Comparison of ENCODE assay signal across 21 cellular contexts in the genomic region with DNA sequence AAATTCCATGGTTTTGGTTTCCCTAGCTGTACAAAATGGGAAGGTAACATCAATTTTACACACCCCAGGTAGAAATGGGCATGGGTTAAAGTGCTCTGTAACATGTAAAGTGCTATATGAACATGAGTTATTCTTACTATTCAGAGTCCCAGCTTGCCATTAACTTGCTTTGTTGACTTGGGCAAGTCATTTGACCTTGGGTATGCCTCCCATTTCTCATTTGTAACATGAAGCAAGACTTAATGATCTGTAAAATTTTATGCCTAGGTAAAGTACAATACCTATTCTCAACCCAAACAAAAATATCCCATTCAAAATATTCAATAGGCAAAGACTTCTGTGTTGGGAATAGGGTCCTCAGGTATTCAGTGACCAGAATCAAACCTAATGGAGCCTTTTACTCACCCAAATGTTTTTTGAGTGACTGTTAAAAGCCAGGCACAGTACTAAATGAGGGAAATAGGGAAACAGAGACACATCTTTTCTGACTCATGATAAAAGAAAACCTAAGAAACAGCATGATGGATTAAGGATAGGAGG.
DNase-seq lines count a peak whose midpoint lies in the region; ATAC-seq and TF ChIP-seq lines count a peak whose summit lies in the region.
"Had no signal": no experiment of that assay in that cellular context is flagged by ENCODE, and none has a peak within 500 bp of the region (broad histone marks: within the 10 kb centered on the region; RNA-seq: fewer than 3 reads in every experiment).

No MANE protein-coding gene starts in this region.

- H3K9me3 Mint-ChIP-seq in HFFc6: no peaks in the 10 kb centered on the region
- H3K9me3 Mint-ChIP-seq: T-helper 1 cell treated with Interleukin-12 subunit alpha and Interleukin-12 subunit beta and Interleukin-4 antibody, amounts not matched to agents 30 μg/mL and 1 μg/mL, for 36 hours had no signal

- H3K9me3 ChIP-seq in thyroid gland (no peaks in the 10 kb centered on the region), SJCRH30 (replicated peaks) (no peaks in the 10 kb centered on the region)
- H3K9me3 ChIP-seq: BE2C had no signal

- peaks cover 60% of the 10 kb centered on the region for H3K4me1 Mint-ChIP-seq in HFFc6 (ENCODE audit: low read depth)

- intact Hi-C loops in thyroid gland (cut with DNase I): no loop called here

- TF ChIP-seq CTCF in HFFc6 (IDR thresholded peaks at IDR 0.05) (no peak), thyroid gland (IDR thresholded peaks at IDR 0.05) (no peak)

- H3K4me3 Mint-ChIP-seq in HFFc6: no peak overlapping the region
- H3K4me3 Mint-ChIP-seq: T-helper 1 cell treated with Interleukin-12 subunit alpha and Interleukin-12 subunit beta and Interleukin-4 antibody, amounts not matched to agents 30 μg/mL and 1 μg/mL, for 36 hours had no signal

- no peak for TF ChIP-seq POLR2A in thyroid gland (IDR thresholded peaks at IDR 0.05)

- TF ChIP-seq EP300 in Ishikawa (IDR thresholded peaks at IDR 0.05; ENCODE audit: borderline replicate concordance): no peak; the same call in 1 of the 2 replicates

- peaks cover 3% of the 10 kb centered on the region; the same call in 1 of the 2 replicates for H3K27me3 Mint-ChIP-seq in HFFc6 (ENCODE audit: insufficient read depth)

- H3K27ac ChIP-seq in thyroid gland (peak overlapping the region in 2 of 3 donors; percentile 46 to 71), SJCRH30 (no peak overlapping the region)
- H3K27ac ChIP-seq: GM23248 had no signal

- peaks cover 11 to 20% of the 10 kb centered on the region in 2 donors for H3K4me1 ChIP-seq in thyroid gland
- no peaks in the 10 kb centered on the region for H3K4me1 ChIP-seq in SJCRH30

- H3K27me3 ChIP-seq in thyroid gland (no peaks in the 10 kb centered on the region), SJCRH30 (no peaks in the 10 kb centered on the region)
- H3K27me3 ChIP-seq: BE2C had no signal

- peak overlapping the region; percentile 16; the same call in 1 of the 2 replicates for H3K27ac Mint-ChIP-seq in HFFc6
- H3K27ac Mint-ChIP-seq: T-helper 1 cell treated with Interleukin-12 subunit alpha and Interleukin-12 subunit beta and Interleukin-4 antibody, amounts not matched to agents 30 μg/mL and 1 μg/mL, for 36 hours had no signal

- TF ChIP-seq RAD21 in Ishikawa (IDR thresholded peaks at IDR 0.05; ENCODE audit: low read depth): no peak

- DNase-seq in HFFc6 (no peak), kidney glomerular epithelial cell (lab: John Stamatoyannopoulos, UW) (peak; percentile 57), thyroid gland (no peak), SJCRH30 (no peak)
- DNase-seq: BE2C, DMS79 treated with DMSO at 0.1 percent for 48 hours, GM23248, HCEC 1CT, KG1, NCI-H1092, NCI-H1436, NCI-H187 treated with DMSO at 0.1 percent for 48 hours, NCI-H2107, NCI-H2227 treated with DMSO at 0.1 percent for 48 hours, NCI-H510A, OCI-M1 had no signal

- no peaks in the 10 kb centered on the region for H3K36me3 ChIP-seq in thyroid gland
- no peaks in the 10 kb centered on the region for H3K36me3 ChIP-seq in SJCRH30

- H3K4me3 ChIP-seq in thyroid gland (replicated peaks in 1 of 3): no peak overlapping the region
- H3K4me3 ChIP-seq in SJCRH30: no peak overlapping the region
- H3K4me3 ChIP-seq: GM23248 had no signal

- ATAC-seq in HG03095 (IDR thresholded peaks at IDR 0.05; ENCODE audit: unreplicated experiment): no peak
- no peak for ATAC-seq in activated CD4-positive, CD25-positive, alpha-beta regulatory T cell treated with anti-CD3 and anti-CD28 coated beads, Interleukin-2, amount 50 U/mL, for 24 hours
- ATAC-seq: Right ventricle myocardium inferior had no signal

- peaks cover 42% of the 10 kb centered on the region for H3K36me3 Mint-ChIP-seq in HFFc6 (ENCODE audit: low read depth)

TF ChIP-seq in Ishikawa, 13 proteins besides CTCF, POLR2A, EP300 and RAD21:
- TF ChIP-seq FOXM1 (IDR thresholded peaks at IDR 0.05; ENCODE audit: borderline replicate concordance, low read depth): peak; percentile 43; the same call in 1 of the 2 replicates
- TF ChIP-seq CREB1 (IDR thresholded peaks at IDR 0.05; ENCODE audit: low read depth): no peak
- peak; percentile 44; the same call in 1 of the 2 replicates for TF ChIP-seq CEBPB (IDR thresholded peaks at IDR 0.05)
- no peak for TF ChIP-seq TAF1 (IDR thresholded peaks at IDR 0.05; ENCODE audit: low read depth)
- peak; percentile 17; the same call in 1 of the 2 replicates for TF ChIP-seq MAX (IDR thresholded peaks at IDR 0.05)
- TF ChIP-seq YY1 (IDR thresholded peaks at IDR 0.05; ENCODE audit: low read depth): no peak
- peak; percentile 49 for TF ChIP-seq TEAD4 (IDR thresholded peaks at IDR 0.05)
TF ChIP-seq in Ishikawa: peak in this region for 4.
